In the genomic region with DNA sequence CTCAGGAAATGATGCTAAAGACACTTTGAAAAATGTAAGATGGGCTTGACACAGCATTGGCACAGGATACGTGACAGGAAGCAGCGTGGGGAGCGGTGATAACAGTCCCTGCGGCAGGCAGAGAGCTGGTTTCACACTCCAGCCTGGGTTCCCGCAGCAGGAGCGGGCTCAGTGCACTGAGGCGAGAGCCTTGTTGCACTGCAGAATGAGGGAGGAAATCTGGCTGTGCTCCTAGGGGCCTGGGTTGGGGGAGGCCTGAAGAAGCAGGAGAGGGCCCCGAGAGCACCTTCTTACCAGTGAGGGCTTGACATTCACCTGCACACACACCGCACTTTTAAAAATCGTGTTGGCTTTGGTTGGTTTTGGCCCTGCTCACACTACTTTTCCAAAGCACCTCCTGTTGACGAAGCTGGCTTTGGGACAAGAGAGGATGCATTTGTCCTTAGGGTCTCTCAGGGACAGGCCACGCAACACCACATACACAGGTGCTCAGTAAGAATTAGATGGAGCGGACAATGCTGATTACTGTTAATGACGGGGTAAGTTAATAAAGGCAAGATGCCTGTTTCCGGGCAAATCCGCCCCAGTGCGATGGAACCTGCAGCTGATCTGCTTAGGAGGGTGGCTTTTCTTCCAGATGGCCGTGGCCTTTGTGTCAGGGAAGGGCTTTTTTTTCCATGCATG, we compare ENCODE assay signal across 10 cellular contexts. TPM values are rescaled to one million over a fixed set of nuclear protein-coding genes. Genes with fewer than 3 reads are reported as not detected.
DNase-seq lines count a peak whose midpoint lies in the region; ATAC-seq and TF ChIP-seq lines count a peak whose summit lies in the region.
"Had no signal": no experiment of that assay in that cellular context is flagged by ENCODE, and none has a peak within 500 bp of the region (broad histone marks: within the 10 kb centered on the region; RNA-seq: fewer than 3 reads in every experiment).

No MANE protein-coding gene starts in this region.

- H3K27me3 ChIP-seq in Peyer's patch = no peaks in the 10 kb centered on the region
- H3K27me3 ChIP-seq in prostate gland (replicated peaks; ENCODE audit: insufficient read depth) = no peaks in the 10 kb centered on the region
- no peaks in the 10 kb centered on the region for H3K27me3 ChIP-seq in tibial nerve

- 63% methylated on average over 18 of the region's 18 CpGs for WGBS in prostate gland
- WGBS in tibial nerve, 2 donors = 81% methylated on average over 18 of the region's 18 CpGs

- DNase-seq in Peyer's patch = peak in 2 of 3 donors; percentile 56 to 83
- peak; percentile 45 to 48 for DNase-seq in activated T-cell treated with anti-CD3 and anti-CD28 coated beads, Interleukin-2, amount 50 U/mL, for 72 hours
- no peak for DNase-seq in left lobe of liver (ENCODE audit: low spot score)
- DNase-seq in stimulated activated CD8-positive, alpha-beta memory T cell treated with anti-CD3 and anti-CD28 coated beads, Interleukin-4, amount 100 ng/mL, for 4 hours (ENCODE audit: low read depth in 2 of 2, low spot score in 1 of 2) = peak; percentile 4 to 17
- DNase-seq in prostate gland (ENCODE audit: low spot score) = no peak
- no peak for DNase-seq in inferior parietal cortex (ENCODE audit: extremely low spot score)
- DNase-seq in tibial nerve (ENCODE audit: low spot score in 2 of 2) = no peak
- DNase-seq in AG08396 (ENCODE audit: low spot score) = no peak

- H3K9me3 ChIP-seq in Peyer's patch (no peaks in the 10 kb centered on the region), prostate gland (no peaks in the 10 kb centered on the region), tibial nerve (no peaks in the 10 kb centered on the region)
- H3K9me3 ChIP-seq: thoracic aorta had no signal

- H3K9me3 Mint-ChIP-seq in activated T-cell treated with anti-CD3 and anti-CD28 coated beads, Interleukin-2, amount 50 U/mL, for 72 hours = no peaks in the 10 kb centered on the region

- TF ChIP-seq EP300 in tibial nerve (IDR thresholded peaks at IDR 0.05) = no peak

- H3K27ac ChIP-seq in Peyer's patch (peak overlapping the region in 1 of 4 donors; percentile 12), prostate gland (no peak overlapping the region), tibial nerve (no peak overlapping the region)
- H3K27ac ChIP-seq: HL-60, thoracic aorta had no signal

- peak; percentile 84 to 96 for ATAC-seq in activated T-cell treated with anti-CD3 and anti-CD28 coated beads, Interleukin-2, amount 50 U/mL, for 72 hours (replicated peaks in 1 of 2)
- peak; percentile 36 for ATAC-seq in left lobe of liver

- peaks cover 14% of the 10 kb centered on the region for H3K4me1 Mint-ChIP-seq in activated T-cell treated with anti-CD3 and anti-CD28 coated beads, Interleukin-2, amount 50 U/mL, for 72 hours (ENCODE audit: low read depth)

- H3K27ac Mint-ChIP-seq in activated T-cell treated with anti-CD3 and anti-CD28 coated beads, Interleukin-2, amount 50 U/mL, for 72 hours = no peak overlapping the region

- H3K4me1 ChIP-seq in Peyer's patch (peaks cover 0 to 11% (median 0%) of the 10 kb centered on the region in 4 donors), prostate gland (replicated peaks) (no peaks in the 10 kb centered on the region), tibial nerve (peaks cover 0 to 19% (median 5%) of the 10 kb centered on the region in 4 donors)

- H3K27me3 Mint-ChIP-seq in activated T-cell treated with anti-CD3 and anti-CD28 coated beads, Interleukin-2, amount 50 U/mL, for 72 hours (ENCODE audit: low read depth) = no peaks in the 10 kb centered on the region

- TF ChIP-seq CTCF in Peyer's patch (IDR thresholded peaks at IDR 0.05) = no peak
- TF ChIP-seq CTCF in prostate gland (IDR thresholded peaks at IDR 0.05) = no peak
- no peak for TF ChIP-seq CTCF in tibial nerve (IDR thresholded peaks at IDR 0.05)

- H3K4me3 Mint-ChIP-seq in activated T-cell treated with anti-CD3 and anti-CD28 coated beads, Interleukin-2, amount 50 U/mL, for 72 hours = peak overlapping the region; percentile 73 to 74

- no peaks in the 10 kb centered on the region for H3K36me3 Mint-ChIP-seq in activated T-cell treated with anti-CD3 and anti-CD28 coated beads, Interleukin-2, amount 50 U/mL, for 72 hours (ENCODE audit: insufficient read depth in 2 of 2)

- TF ChIP-seq POLR2A in Peyer's patch (IDR thresholded peaks at IDR 0.05) = no peak
- TF ChIP-seq POLR2A in prostate gland (IDR thresholded peaks at IDR 0.05) = no peak
- TF ChIP-seq POLR2A in tibial nerve (IDR thresholded peaks at IDR 0.05) = no peak

- H3K36me3 ChIP-seq in Peyer's patch = no peaks in the 10 kb centered on the region
- no peaks in the 10 kb centered on the region for H3K36me3 ChIP-seq in prostate gland
- no peaks in the 10 kb centered on the region for H3K36me3 ChIP-seq in tibial nerve
- H3K36me3 ChIP-seq: thoracic aorta had no signal

- intact Hi-C loops in prostate gland (cut with DNase I) = no loop called here

- H3K4me3 ChIP-seq in Peyer's patch = no peak overlapping the region
- no peak overlapping the region for H3K4me3 ChIP-seq in prostate gland
- no peak overlapping the region for H3K4me3 ChIP-seq in tibial nerve
- H3K4me3 ChIP-seq: thoracic aorta had no signal

RNA-seq across cellular contexts. Expression of a gene that starts 49.4 kb away (rescaled TPM):
- total RNA-seq in Peyer's patch (10 to 100 TPM in 1 of 4 donors, 1 to 10 TPM in 2, under 1 TPM in 1; 0.53 to 29.7 (median 4.4) TPM), left lobe of liver (1.1 TPM), prostate gland (1 to 10 TPM; 2.0 to 8.4 TPM), tibial nerve (10 to 100 TPM in 1 of 4 donors, 1 to 10 TPM in 3; 3.1 to 11.1 (median 5.7) TPM)
- total RNA-seq in activated T-cell treated with anti-CD3 and anti-CD28 coated beads, Interleukin-2, amount 50 U/mL, for 72 hours = 1 to 10 TPM; 2.2 to 2.9 TPM

Comparison
In these comparisons a context has a peak if more than half of its experiments do, and no peak if none do; other contexts are left out.
1. DNase-seq: peak in Peyer's patch (2 of 3), activated T-cell treated with anti-CD3 and anti-CD28 coated beads, Interleukin-2, amount 50 U/mL, for 72 hours (2 of 2) and stimulated activated CD8-positive, alpha-beta memory T cell treated with anti-CD3 and anti-CD28 coated beads, Interleukin-4, amount 100 ng/mL, for 4 hours (2 of 2); none in left lobe of liver (single experiment), prostate gland (single experiment), inferior parietal cortex (single experiment), tibial nerve (0 of 2) and AG08396 (single experiment).